ENCODE assay signal across 8 cellular contexts in the genomic region with DNA sequence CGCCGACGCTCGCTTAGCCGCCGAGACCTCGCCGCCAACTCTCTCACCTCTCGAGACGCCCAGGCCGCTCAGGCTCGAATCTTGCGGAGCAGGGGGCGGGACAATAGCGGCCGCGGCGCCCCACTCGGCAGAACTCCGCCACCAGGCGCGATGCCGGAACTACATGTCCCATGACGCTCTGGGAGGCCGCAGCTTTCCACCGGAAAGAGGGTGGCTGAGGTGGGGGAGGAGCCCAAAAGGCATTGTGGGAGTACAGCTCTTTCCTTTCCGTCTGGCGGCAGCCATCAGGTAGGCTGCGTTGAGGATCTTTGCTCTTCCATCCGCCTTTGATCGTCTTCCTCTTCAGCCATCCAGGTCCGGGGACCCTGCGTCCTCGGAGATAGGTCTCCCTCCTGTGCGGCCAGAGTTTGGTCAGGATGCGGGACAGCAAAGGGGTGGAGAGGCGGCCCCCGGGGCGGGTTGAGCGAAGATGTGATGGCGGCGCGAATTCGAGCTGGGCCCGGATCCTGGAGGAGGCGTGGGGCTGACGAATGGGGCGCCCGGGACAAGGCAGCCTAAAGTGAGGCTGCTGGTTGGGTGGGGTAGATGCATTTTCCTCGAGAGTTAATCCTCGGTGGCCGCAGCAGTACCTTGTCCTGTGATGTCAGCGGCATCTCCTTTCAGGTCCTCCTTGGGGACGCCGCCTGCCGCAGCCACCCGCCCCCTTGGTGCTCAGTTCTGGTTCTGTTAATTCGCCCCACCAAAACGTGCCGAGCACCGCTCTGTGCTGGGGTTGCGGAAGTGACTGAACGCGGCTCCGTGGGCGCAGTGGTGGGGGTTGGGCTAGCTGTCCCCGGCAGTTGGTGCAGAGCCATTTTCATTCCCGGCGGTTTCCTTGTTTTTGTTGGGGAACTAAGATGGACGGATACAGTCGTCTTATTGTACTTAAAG. TPM values are rescaled to one million over a fixed set of nuclear protein-coding genes. Genes with fewer than 3 reads are reported as not detected.
DNase-seq lines count a peak whose midpoint lies in the region; ATAC-seq and TF ChIP-seq lines count a peak whose summit lies in the region.

NKIRAS1 (minus strand) TSS at position 105 of the 930 bp plus-strand sequence. CDS start 6,086 bp downstream, outside the sequence.
RPL15 (plus strand) TSS at position 247 of the 930 bp plus-strand sequence. CDS start 728 bp downstream, outside the sequence.

- ATAC-seq in GM19025 (IDR thresholded peaks at IDR 0.05; ENCODE audit: low read depth, unreplicated experiment): peak; percentile 92
- ATAC-seq in HG03342 (IDR thresholded peaks at IDR 0.05; ENCODE audit: unreplicated experiment): peak; percentile 95

- DNase-seq in AG20443 (ENCODE audit: low spot score) (peak; percentile 98), NCI-H446 (lab: John Stamatoyannopoulos, UW) (peak; percentile 80 to 94), cerebellum (ENCODE audit: low spot score) (peak; percentile 96), kidney epithelial cell (ENCODE audit: low read depth) (peak; percentile 82)
- peak; percentile 94 for DNase-seq in activated CD4-positive, CD25-positive, alpha-beta regulatory T cell treated with anti-CD3 and anti-CD28 coated beads, Interleukin-2, amount 50 U/mL, for 72 hours
- DNase-seq in stimulated activated CD4-positive, alpha-beta T cell treated with anti-CD3 and anti-CD28 coated beads, Interleukin-15, amount 100 ng/mL, for 48 hours (ENCODE audit: low read depth in 2 of 2): peak; percentile 95 to 96

- H3K27me3 ChIP-seq in kidney epithelial cell (ENCODE audit: control insufficient read depth, insufficient read depth, low read length): no peaks in the 10 kb centered on the region

- H3K4me3 ChIP-seq in kidney epithelial cell (ENCODE audit: low read depth, low read length): peak within 1 kb of the TSS; percentile 77

- no peaks in the 10 kb centered on the region for H3K36me3 ChIP-seq in kidney epithelial cell (ENCODE audit: control insufficient read depth, insufficient read depth, low read length)

- peak; percentile 24 for TF ChIP-seq CTCF in kidney epithelial cell (IDR thresholded peaks at IDR 0.05; ENCODE audit: insufficient read depth, low read length, poor library complexity, severe bottlenecking)

RNA-seq across cellular contexts. Expression of gene NKIRAS1, which starts in this region (rescaled TPM):
- total RNA-seq in cerebellum (23.5 TPM), kidney epithelial cell (7.1 and 10.3 TPM in 2 replicates)

RNA-seq across cellular contexts. Expression of gene RPL15, which starts in this region (rescaled TPM):
- total RNA-seq in cerebellum (1,353 TPM), kidney epithelial cell (3,479 and 3,843 TPM in 2 replicates)

Comparison
In these comparisons a context has a peak if more than half of its experiments do, and no peak if none do; other contexts are left out.
1. Peak in every context shown above with its lines: DNase-seq, ATAC-seq and H3K4me3 ChIP-seq.